ENCODE assay signal across 21 cellular contexts in genomic region chr16:30829130-30830071, GRCh38. TPM values are rescaled to one million over a fixed set of nuclear protein-coding genes. Genes with fewer than 3 reads are reported as not detected.
A peak's percentile ranks its signal among the peaks of the same experiment; 100 is the strongest.
DNase-seq lines count a peak whose midpoint lies in the region; ATAC-seq and TF ChIP-seq lines count a peak whose summit lies in the region.
"Had no signal": no experiment of that assay in that cellular context is flagged by ENCODE, and none has a peak within 500 bp of the region (broad histone marks: within the 10 kb centered on the region; RNA-seq: fewer than 3 reads in every experiment).

No MANE protein-coding gene starts in this region.

- H3K27me3 ChIP-seq in brain microvascular endothelial cell (replicated peaks) (no peaks in the 10 kb centered on the region), thyroid gland (no peaks in the 10 kb centered on the region)
- H3K27me3 ChIP-seq: SJSA1, tibial nerve had no signal

- no peak for TF ChIP-seq POLR2A in thyroid gland (IDR thresholded peaks at IDR 0.05)

- intact Hi-C loops in left colon (cut with DNase I, micrococcal nuclease): no loop called here
- intact Hi-C loops in thyroid gland (cut with DNase I): no loop called here

- no peaks in the 10 kb centered on the region for H3K4me1 ChIP-seq in thyroid gland
- H3K4me1 ChIP-seq: SJSA1, tibial nerve had no signal

- H3K27ac ChIP-seq in brain microvascular endothelial cell (no peak overlapping the region), thyroid gland (no peak overlapping the region)
- H3K27ac ChIP-seq: 22Rv1, SJSA1, skin epidermis had no signal

- DNase-seq in DMS53 (lab: John Stamatoyannopoulos, UW): peak; percentile 7
- DNase-seq in DMS53 treated with DMSO at 0.1 percent for 48 hours (lab: John Stamatoyannopoulos, UW; ENCODE audit: unreplicated experiment): no peak
- no peak for DNase-seq in brain microvascular endothelial cell
- DNase-seq in left colon: peak; percentile 81 to 83
- DNase-seq in thyroid gland: peak; percentile 70 to 75
- DNase-seq in NCI-H345 (lab: John Stamatoyannopoulos, UW): no peak
- no peak for DNase-seq in H4 (ENCODE audit: low spot score)
- DNase-seq in stimulated activated naive CD4-positive, alpha-beta T cell treated with Interleukin-2 at 50 U/mL for 16 hours (lab: John Stamatoyannopoulos, UW): no peak
- DNase-seq: activated CD8-positive, alpha-beta memory T cell treated with anti-CD3 and anti-CD28 coated beads, Interleukin-2, amount 10 ng/mL, durations not matched to agents 7 days and 5 days; activated effector memory CD4-positive, alpha-beta T cell treated with Interleukin-2 at 50 U/mL for 16 hours; CD4-positive, CD25-positive, alpha-beta regulatory T cell; dermis blood vessel endothelial cell; midbrain; NCI-H1417 treated with DMSO at 0.1 percent for 48 hours; NCI-H226 had no signal

- H3K36me3 ChIP-seq in brain microvascular endothelial cell (replicated peaks) (no peaks in the 10 kb centered on the region), thyroid gland (no peaks in the 10 kb centered on the region)
- H3K36me3 ChIP-seq: SJSA1 had no signal

- ATAC-seq in left colon: peak; percentile 98
- ATAC-seq: activated CD4-positive, CD25-positive, alpha-beta regulatory T cell treated with anti-CD3 and anti-CD28 coated beads, Interleukin-2, amount 50 U/mL, for 24 hours; activated CD8-positive, alpha-beta memory T cell treated with anti-CD3 and anti-CD28 coated beads, Interleukin-2, amount 10 ng/mL, durations not matched to agents 7 days and 5 days; esophagus mucosa had no signal

- H3K4me3 ChIP-seq in brain microvascular endothelial cell (ENCODE audit: low read depth, low read length) (no peak overlapping the region), thyroid gland (replicated peaks in 1 of 3) (no peak overlapping the region)
- H3K4me3 ChIP-seq: SJSA1, skin epidermis, tibial nerve had no signal

- peak; percentile 34 for TF ChIP-seq CTCF in brain microvascular endothelial cell (IDR thresholded peaks at IDR 0.05; ENCODE audit: low read depth, low read length, missing control alignments)
- peak in 3 of 6 experiments; percentile 12 to 24 (median 17) for TF ChIP-seq CTCF in thyroid gland (IDR thresholded peaks at IDR 0.05)

- in situ Hi-C loops in brain microvascular endothelial cell (cut with HindIII; ENCODE audit: low pct_ligation_motif_present, low sequenced_read_pairs): no loop called here

- WGBS in thyroid gland, 2 donors: 58 to 60% methylated on average over 15 of the region's 15 CpGs

- no peaks in the 10 kb centered on the region for H3K9me3 ChIP-seq in thyroid gland
- H3K9me3 ChIP-seq: SJSA1, tibial nerve had no signal

RNA-seq across cellular contexts. Expression of gene ZNF629, which starts 42.4 kb away (rescaled TPM):
- 10 to 100 TPM; 12.3 to 15.2 TPM for total RNA-seq in left colon
- total RNA-seq in thyroid gland: 10 to 100 TPM; 14.5 to 26.7 (median 19.0) TPM
- total RNA-seq in H4 (2014; rRNA removed; shearing (Covaris generic)): 10.7 and 13.9 TPM in 2 replicates

Comparison
In these comparisons a context has a peak if more than half of its experiments do, and no peak if none do; other contexts are left out.
1. DNase-seq: peak in DMS53 (single experiment), left colon (2 of 2) and thyroid gland (2 of 2); none in DMS53 treated with DMSO at 0.1 percent for 48 hours (single experiment), brain microvascular endothelial cell (single experiment), NCI-H345 (single experiment), H4 (single experiment) and stimulated activated naive CD4-positive, alpha-beta T cell treated with Interleukin-2 at 50 U/mL for 16 hours (single experiment).